Comparison of ENCODE assay signal across 8 cellular contexts in genomic region chr22:39501644-39502108, GRCh38. TPM values are rescaled to one million over a fixed set of nuclear protein-coding genes. Genes with fewer than 3 reads are reported as not detected.
DNase-seq lines count a peak whose midpoint lies in the region; ATAC-seq and TF ChIP-seq lines count a peak whose summit lies in the region.

No MANE protein-coding gene starts in this region.

- no peak for ATAC-seq in Right ventricle myocardium inferior

- TF ChIP-seq CTCF in right atrium auricular region (IDR thresholded peaks at IDR 0.05), result no peak
- TF ChIP-seq CTCF in astrocyte of the cerebellum (IDR thresholded peaks at IDR 0.05; ENCODE audit: low read depth, low read length, missing control alignments), result no peak
- no peak for TF ChIP-seq CTCF in uterus (IDR thresholded peaks at IDR 0.05)

- H3K4me1 ChIP-seq in right atrium auricular region (peaks cover 0 to 55% of the 10 kb centered on the region in 2 donors), mesenchymal stem cell (ENCODE audit: control insufficient read depth, insufficient read depth, low read depth, low read length) (peaks cover 20% of the 10 kb centered on the region), uterus (peaks cover 11 to 16% of the 10 kb centered on the region in 2 donors)

- peak overlapping the region; percentile 84 for H4K8ac ChIP-seq in mesenchymal stem cell (ENCODE audit: low read length)

- intact Hi-C loops in Right ventricle myocardium inferior (cut with DNase I), result loop anchor here (2.0 to 5.0 kb wide), 2 partner anchors 19 to 99 kb away; partner anchors contain the start of gene ATF4
- intact Hi-C loops in uterus (cut with DNase I; ENCODE audit: low total_unique reads), result no loop called here

- H3K36me3 ChIP-seq in right atrium auricular region (peaks cover 27% of the 10 kb centered on the region), mesenchymal stem cell (ENCODE audit: control insufficient read depth in 1 of 2, insufficient read depth in 2 of 2, low read depth in 1 of 2, low read length in 2 of 2) (peaks cover 23 to 28% of the 10 kb centered on the region in 2 experiments), uterus (no peaks in the 10 kb centered on the region)

- peak overlapping the region; percentile 70 for H3K4me2 ChIP-seq in mesenchymal stem cell (ENCODE audit: low read length, poor library complexity, severe bottlenecking)

- H4K91ac ChIP-seq in mesenchymal stem cell (ENCODE audit: low read length), result peak overlapping the region; percentile 84

- peak overlapping the region; percentile 67 to 70 for H3K4ac ChIP-seq in mesenchymal stem cell (ENCODE audit: low read depth in 1 of 2, low read length in 2 of 2)

- 40% methylated on average over 13 of the region's 13 CpGs for WGBS in mesenchymal stem cell

- in situ Hi-C loops in astrocyte of the cerebellum (cut with HindIII; ENCODE audit: low sequenced_read_pairs), result no loop called here

- H2BK5ac ChIP-seq in mesenchymal stem cell (ENCODE audit: low read depth, low read length, poor library complexity, severe bottlenecking), result no peak overlapping the region

- H2AFZ ChIP-seq in mesenchymal stem cell (ENCODE audit: low read depth, low read length), result peak overlapping the region; percentile 92

- peak overlapping the region; percentile 97 for H3K9ac ChIP-seq in mesenchymal stem cell (ENCODE audit: low read length)

- peak overlapping the region; percentile 31 to 74 for H2BK12ac ChIP-seq in mesenchymal stem cell (ENCODE audit: low read length in 2 of 2)

- peak overlapping the region; percentile 9 for H2AK5ac ChIP-seq in mesenchymal stem cell (ENCODE audit: low read length, severe bottlenecking)

- TF ChIP-seq POLR2A in uterus (IDR thresholded peaks at IDR 0.05), result no peak

- no peak overlapping the region for H3K23ac ChIP-seq in mesenchymal stem cell (ENCODE audit: low read length in 2 of 2)

- H3K27me3 ChIP-seq in right atrium auricular region (no peaks in the 10 kb centered on the region), mesenchymal stem cell (ENCODE audit: control insufficient read depth in 1 of 2, insufficient read depth in 1 of 2, low read length in 2 of 2) (no peaks in the 10 kb centered on the region), uterus (no peaks in the 10 kb centered on the region)

- DNase-seq in right atrium auricular region (ENCODE audit: low spot score), result no peak
- no peak for DNase-seq in Right ventricle myocardium inferior (ENCODE audit: missing footprints)
- no peak for DNase-seq in astrocyte of the cerebellum (ENCODE audit: low read depth)
- no peak for DNase-seq in mesenchymal stem cell
- no peak for DNase-seq in uterus
- DNase-seq in NCI-H2171 treated with DMSO at 0.1 percent for 48 hours (lab: John Stamatoyannopoulos, UW), result no peak
- no peak for DNase-seq in activated CD4-positive, CD25-positive, alpha-beta regulatory T cell (lab: John Stamatoyannopoulos, UW)
- no peak for DNase-seq in NOMO-1 (lab: John Stamatoyannopoulos, UW; ENCODE audit: unreplicated experiment in 2 of 2)

- H2BK120ac ChIP-seq in mesenchymal stem cell (ENCODE audit: low read depth, low read length), result no peak overlapping the region

- H3K9me3 ChIP-seq in right atrium auricular region, result no peaks in the 10 kb centered on the region
- no peaks in the 10 kb centered on the region for H3K9me3 ChIP-seq in mesenchymal stem cell (ENCODE audit: control insufficient read depth, low read length)
- H3K9me3 ChIP-seq in uterus, result no peaks in the 10 kb centered on the region

- H3K27ac ChIP-seq in right atrium auricular region, result peak overlapping the region; percentile 90 to 93
- peak overlapping the region; percentile 19 for H3K27ac ChIP-seq in mesenchymal stem cell (ENCODE audit: low read length, poor library complexity, severe bottlenecking)
- peak overlapping the region; percentile 89 to 90 for H3K27ac ChIP-seq in uterus

- peak overlapping the region; percentile 59 to 97 for H3K18ac ChIP-seq in mesenchymal stem cell (ENCODE audit: low read depth in 1 of 2, low read length in 2 of 2)

- peak overlapping the region; percentile 84 to 95 for H3K4me3 ChIP-seq in right atrium auricular region
- H3K4me3 ChIP-seq in astrocyte of the cerebellum (ENCODE audit: low read depth, low read length), result peak overlapping the region; percentile 83
- H3K4me3 ChIP-seq in mesenchymal stem cell (ENCODE audit: insufficient read depth in 1 of 2, low read depth in 1 of 2, low read length in 2 of 2), result peak overlapping the region; percentile 91 to 97
- H3K4me3 ChIP-seq in uterus, result peak overlapping the region; percentile 87 to 99

- peak overlapping the region; percentile 28 for H2BK15ac ChIP-seq in mesenchymal stem cell (ENCODE audit: low read depth, poor library complexity, severe bottlenecking)

- H3K79me1 ChIP-seq in mesenchymal stem cell (replicated peaks; ENCODE audit: low read length, poor library complexity, severe bottlenecking), result peaks cover 17% of the 10 kb centered on the region

- H3K14ac ChIP-seq in mesenchymal stem cell (ENCODE audit: low read length in 2 of 2), result peak overlapping the region in 1 of 2 experiments; percentile 38

RNA-seq across cellular contexts. Expression of gene MIEF1, which starts 0.4 kb away (rescaled TPM):
- 10 to 100 TPM; 14.4 to 22.1 TPM for total RNA-seq in right atrium auricular region
- 17.3 TPM for total RNA-seq in Right ventricle myocardium inferior
- polyA plus RNA-seq in mesenchymal stem cell (2013, experiment 1 of 2), result 19.0 TPM
- 19.9 TPM for polyA plus RNA-seq in mesenchymal stem cell (2013, experiment 2 of 2)
- 10 to 100 TPM in 3 of 4 donors, 1 to 10 TPM in 1; 6.9 to 23.3 (median 20.6) TPM for total RNA-seq in uterus

RNA-seq across cellular contexts. Expression of gene ATF4, which starts 18.7 kb away (rescaled TPM):
- total RNA-seq in right atrium auricular region (100 to 1,000 TPM; 155 to 256 TPM), Right ventricle myocardium inferior (204 TPM), uterus (100 to 1,000 TPM; 105 to 351 (median 293) TPM)
- polyA plus RNA-seq in mesenchymal stem cell (2013, experiment 1 of 2), result 513 TPM
- polyA plus RNA-seq in mesenchymal stem cell (2013, experiment 2 of 2), result 503 TPM

RNA-seq across cellular contexts. Expression of gene RPS19BP1, which starts 30.9 kb away (rescaled TPM):
- 100 to 1,000 TPM in 1 of 2 donors, 10 to 100 TPM in 1; 88.1 to 135 TPM for total RNA-seq in right atrium auricular region
- total RNA-seq in Right ventricle myocardium inferior, result 61.9 TPM
- 59.9 TPM for polyA plus RNA-seq in mesenchymal stem cell (2013, experiment 1 of 2)
- 59.6 TPM for polyA plus RNA-seq in mesenchymal stem cell (2013, experiment 2 of 2)
- total RNA-seq in uterus, result 100 to 1,000 TPM in 1 of 4 donors, 10 to 100 TPM in 3; 24.5 to 125 (median 50.7) TPM

RNA-seq across cellular contexts. Expression of gene MGAT3, which starts 44.9 kb away (rescaled TPM):
- 10 to 100 TPM in 1 of 2 donors, 1 to 10 TPM in 1; 2.9 to 11.3 TPM for total RNA-seq in right atrium auricular region
- total RNA-seq in Right ventricle myocardium inferior, result 5.9 TPM
- 2.1 TPM for polyA plus RNA-seq in mesenchymal stem cell (2013, experiment 1 of 2)
- 2.0 TPM for polyA plus RNA-seq in mesenchymal stem cell (2013, experiment 2 of 2)
- 10 to 100 TPM in 1 of 4 donors, 1 to 10 TPM in 1, under 1 TPM in 1, not detected in 1; 0.26 to 11.8 (median 9.5) TPM for total RNA-seq in uterus

Comparison
In these comparisons a context has a peak if more than half of its experiments do, and no peak if none do; other contexts are left out.
1. H3K27ac ChIP-seq: peak in every context shown above with its lines; median percentile 92 in right atrium auricular region; 90 in uterus; 19 in mesenchymal stem cell.